8 cellular contexts compared by ENCODE assay signal in the genomic region with DNA sequence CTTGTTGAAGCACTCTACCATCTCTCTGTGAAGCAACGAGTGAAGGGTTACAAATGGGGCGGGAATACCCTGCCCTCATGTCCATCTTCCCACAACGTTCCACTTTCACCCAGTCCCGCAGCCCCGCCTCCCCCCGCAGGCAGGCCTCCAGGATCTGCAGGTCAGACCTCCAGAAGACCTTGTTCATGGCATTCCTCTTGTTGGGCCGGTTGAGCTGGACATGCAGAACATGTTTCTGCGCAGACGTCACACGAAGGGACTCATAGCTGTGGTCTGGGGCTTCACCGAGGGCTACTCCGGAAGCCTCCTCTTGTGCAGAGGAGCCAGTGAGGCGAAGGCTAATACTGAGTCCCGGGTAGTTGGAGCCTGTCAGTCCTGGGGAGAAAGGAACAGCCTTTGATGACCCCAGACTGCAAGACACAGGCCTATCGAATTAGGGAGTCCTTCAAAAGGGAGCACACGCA. TPM values are rescaled to one million over a fixed set of nuclear protein-coding genes. Genes with fewer than 3 reads are reported as not detected.
DNase-seq lines count a peak whose midpoint lies in the region; ATAC-seq and TF ChIP-seq lines count a peak whose summit lies in the region.

No MANE protein-coding gene starts in this region.

- peak overlapping the region; percentile 77 for H3K27ac ChIP-seq in effector memory CD4-positive, alpha-beta T cell (ENCODE audit: insufficient read depth, low read length, poor library complexity, severe bottlenecking)
- peak overlapping the region; percentile 92 for H3K27ac ChIP-seq in lower lobe of right lung

- no peaks in the 10 kb centered on the region for H3K27me3 ChIP-seq in effector memory CD4-positive, alpha-beta T cell (replicated peaks; ENCODE audit: control insufficient read depth, insufficient read depth, low read length, poor library complexity, severe bottlenecking)
- H3K27me3 ChIP-seq in lower lobe of right lung (ENCODE audit: low read depth) = no peaks in the 10 kb centered on the region

- no peak for TF ChIP-seq CTCF in lower lobe of right lung (IDR thresholded peaks at IDR 0.05)

- intact Hi-C loops in lower lobe of right lung (cut with DNase I) = no loop called here

- DNase-seq in DMS79 (lab: John Stamatoyannopoulos, UW) (peak; percentile 9), DMS79 treated with DMSO at 0.1 percent for 48 hours (lab: John Stamatoyannopoulos, UW) (no peak), lower lobe of right lung (peak; percentile 90), superior temporal gyrus (ENCODE audit: extremely low spot score) (peak; percentile 15)
- DNase-seq in effector memory CD4-positive, alpha-beta T cell = peak in 1 of 3 donors; percentile 11

- H3K4me3 ChIP-seq in effector memory CD4-positive, alpha-beta T cell (ENCODE audit: insufficient read depth, low read depth, low read length, poor library complexity, severe bottlenecking) = peak overlapping the region; percentile 79
- H3K4me3 ChIP-seq in lower lobe of right lung = peak overlapping the region; percentile 71

- H3K36me3 ChIP-seq in effector memory CD4-positive, alpha-beta T cell (ENCODE audit: control insufficient read depth, insufficient read depth, low read length) = peaks cover 22% of the 10 kb centered on the region
- peaks cover 53% of the 10 kb centered on the region for H3K36me3 ChIP-seq in lower lobe of right lung

- peaks cover 3% of the 10 kb centered on the region for H3K4me1 ChIP-seq in effector memory CD4-positive, alpha-beta T cell (ENCODE audit: control insufficient read depth, insufficient read depth, low read length, poor library complexity, severe bottlenecking)
- H3K4me1 ChIP-seq in lower lobe of right lung = peaks cover 38% of the 10 kb centered on the region

- ATAC-seq in GM21367 (IDR thresholded peaks at IDR 0.05; ENCODE audit: unreplicated experiment) (peak; percentile 30), HG03565 (IDR thresholded peaks at IDR 0.05; ENCODE audit: unreplicated experiment) (peak; percentile 31), SK-N-SH treated with all-trans-retinoic acid at 6 μM for 48 hours (peak; percentile 68), lower lobe of right lung (peak; percentile 76 to 86)

- no peaks in the 10 kb centered on the region for H3K9me3 ChIP-seq in effector memory CD4-positive, alpha-beta T cell (ENCODE audit: control insufficient read depth, low read length)
- H3K9me3 ChIP-seq in lower lobe of right lung = no peaks in the 10 kb centered on the region

TF ChIP-seq in SK-N-SH treated with all-trans-retinoic acid at 6 μM for 48 hours, 23 proteins besides CTCF, POLR2A, EP300 and RAD21:
- TF ChIP-seq ZNF8 (CRISPR knock-in tag; IDR thresholded peaks at IDR 0.05) = no peak
- TF ChIP-seq BACH2 (CRISPR knock-in tag; IDR thresholded peaks at IDR 0.05; ENCODE audit: borderline replicate concordance) = no peak
- TF ChIP-seq ESRRG (CRISPR knock-in tag; IDR thresholded peaks at IDR 0.05) = no peak
- no peak for TF ChIP-seq ZNF70 (CRISPR knock-in tag; IDR thresholded peaks at IDR 0.05)
- TF ChIP-seq SNAI2 (CRISPR knock-in tag; IDR thresholded peaks at IDR 0.05) = no peak
- no peak for TF ChIP-seq ZFP30 (CRISPR knock-in tag; IDR thresholded peaks at IDR 0.05)
- no peak for TF ChIP-seq CSDC2 (CRISPR knock-in tag; IDR thresholded peaks at IDR 0.05)
- no peak for TF ChIP-seq PPARA (CRISPR knock-in tag; IDR thresholded peaks at IDR 0.05; ENCODE audit: borderline replicate concordance)
- TF ChIP-seq ZFP3 (CRISPR knock-in tag; IDR thresholded peaks at IDR 0.05) = no peak
- TF ChIP-seq CREB5 (CRISPR knock-in tag; IDR thresholded peaks at IDR 0.05; ENCODE audit: low read depth) = no peak
- TF ChIP-seq ISL1 (CRISPR knock-in tag; IDR thresholded peaks at IDR 0.05) = no peak
- TF ChIP-seq ARNTL (CRISPR knock-in tag; IDR thresholded peaks at IDR 0.05; ENCODE audit: borderline replicate concordance, low read depth) = no peak
- TF ChIP-seq ZC3H10 (CRISPR knock-in tag; IDR thresholded peaks at IDR 0.05) = no peak
- no peak for TF ChIP-seq TSHZ2 (CRISPR knock-in tag; IDR thresholded peaks at IDR 0.05)
- no peak for TF ChIP-seq TOX (CRISPR knock-in tag; IDR thresholded peaks at IDR 0.05; ENCODE audit: borderline replicate concordance)
- no peak for TF ChIP-seq ZNF565 (CRISPR knock-in tag; conservative IDR thresholded peaks at IDR 0.05; ENCODE audit: low read depth)
- TF ChIP-seq RARB (CRISPR knock-in tag; IDR thresholded peaks at IDR 0.05) = no peak

RNA-seq across cellular contexts. Expression of gene ECH1, which starts 0.4 kb away (rescaled TPM):
- total RNA-seq in lower lobe of right lung = 227 TPM

RNA-seq across cellular contexts. Expression of gene LGALS4, which starts 18.4 kb away (rescaled TPM):
- 4.2 TPM for total RNA-seq in lower lobe of right lung

RNA-seq across cellular contexts. Expression of gene HNRNPL, which starts 18.6 kb away (rescaled TPM):
- 274 TPM for total RNA-seq in lower lobe of right lung

RNA-seq across cellular contexts. Expression of gene LGALS7B, which starts 42.2 kb away (rescaled TPM):
- total RNA-seq in lower lobe of right lung = not detected

RNA-seq across cellular contexts. Expression of gene RINL, which starts 46.9 kb away (rescaled TPM):
- 8.3 TPM for total RNA-seq in lower lobe of right lung

Comparison
In these comparisons a context has a peak if more than half of its experiments do, and no peak if none do; other contexts are left out.
1. ATAC-seq: peak in every context shown above with its lines; median percentile 81 in lower lobe of right lung; 68 in SK-N-SH treated with all-trans-retinoic acid at 6 μM for 48 hours; 31 in HG03565; 30 in GM21367.